In genomic region chr21:39788383-39788782, GRCh38 we compare ENCODE assay signal across 9 cellular contexts. TPM values are rescaled to one million over a fixed set of nuclear protein-coding genes. Genes with fewer than 3 reads are reported as not detected.
DNase-seq lines count a peak whose midpoint lies in the region; ATAC-seq, FAIRE-seq and TF ChIP-seq lines count a peak whose summit lies in the region.
"Had no signal": no experiment of that assay in that cellular context is flagged by ENCODE, and none has a peak within 500 bp of the region (broad histone marks: within the 10 kb centered on the region; RNA-seq: fewer than 3 reads in every experiment).

No MANE protein-coding gene starts in this region.

- TF ChIP-seq CTCF in bronchial epithelial cell (IDR thresholded peaks at IDR 0.05; ENCODE audit: insufficient read depth, low read length, severe bottlenecking) (peak; percentile 73), kidney epithelial cell (IDR thresholded peaks at IDR 0.05; ENCODE audit: insufficient read depth, low read length, poor library complexity, severe bottlenecking) (peak; percentile 99)

- ATAC-seq in HG02571 (IDR thresholded peaks at IDR 0.05; ENCODE audit: unreplicated experiment) (no peak), GM21786 (IDR thresholded peaks at IDR 0.05; ENCODE audit: unreplicated experiment) (no peak)

- DNase-seq in GOT3 (lab: John Stamatoyannopoulos, UW) (peak; percentile 42), NCI-H446 (lab: John Stamatoyannopoulos, UW) (peak; percentile 1 to 58), bronchial epithelial cell (ENCODE audit: low read depth) (peak; percentile 54), kidney epithelial cell (ENCODE audit: low read depth) (peak; percentile 93), substantia nigra (lab: John Stamatoyannopoulos, UW) (peak in 48 of 49 donors; percentile 2 to 85 (median 54))
- no peak for DNase-seq in stimulated activated CD4-positive, alpha-beta T cell treated with anti-CD3 and anti-CD28 coated beads, Interleukin-4, amount 100 ng/mL, for 1 hour

- H3K27me3 ChIP-seq in bronchial epithelial cell (ENCODE audit: control insufficient read depth, insufficient read depth, low read length), result no peaks in the 10 kb centered on the region
- no peaks in the 10 kb centered on the region for H3K27me3 ChIP-seq in kidney epithelial cell (ENCODE audit: control insufficient read depth, insufficient read depth, low read length)

- FAIRE-seq in bronchial epithelial cell (lab: Jason Lieb, UNC), result no peak

- H3K36me3 ChIP-seq in bronchial epithelial cell (ENCODE audit: control insufficient read depth, insufficient read depth, low read length) (no peaks in the 10 kb centered on the region), kidney epithelial cell (ENCODE audit: control insufficient read depth, insufficient read depth, low read length) (no peaks in the 10 kb centered on the region)

- H3K27ac ChIP-seq in substantia nigra (ENCODE audit: low read depth, low read length, poor library complexity, severe bottlenecking), result no peak overlapping the region

- no peak overlapping the region for H3K4me3 ChIP-seq in bronchial epithelial cell (ENCODE audit: low read depth, low read length)
- H3K4me3 ChIP-seq in kidney epithelial cell (ENCODE audit: low read depth, low read length), result no peak overlapping the region

RNA-seq across cellular contexts. Expression of gene IGSF5, which starts 43.4 kb away (rescaled TPM):
- total RNA-seq in bronchial epithelial cell (not detected in 2 replicates), kidney epithelial cell (0.17 and 0.48 TPM in 2 replicates)
- total RNA-seq: pulmonary artery endothelial cell had no signal
